ENCODE assay signal across 13 cellular contexts in genomic region chr4:38574559-38575333, GRCh38.
DNase-seq lines count a peak whose midpoint lies in the region; ATAC-seq, FAIRE-seq and TF ChIP-seq lines count a peak whose summit lies in the region.
"Had no signal": no experiment of that assay in that cellular context is flagged by ENCODE, and none has a peak within 500 bp of the region (broad histone marks: within the 10 kb centered on the region; RNA-seq: fewer than 3 reads in every experiment).

No MANE protein-coding gene starts in this region.

- no peaks in the 10 kb centered on the region for H3K27me3 ChIP-seq in sigmoid colon
- H3K27me3 ChIP-seq: adrenal gland had no signal

- 51 to 61% methylated on average over 17 of the region's 17 CpGs for WGBS in sigmoid colon, 2 donors

- peaks cover 0 to 5% (median 0%) of the 10 kb centered on the region in 4 donors for H3K4me1 ChIP-seq in sigmoid colon
- H3K4me1 ChIP-seq: adrenal gland had no signal

- TF ChIP-seq CTCF in sigmoid colon (IDR thresholded peaks at IDR 0.05): no peak

- H3K27ac ChIP-seq in sigmoid colon: peak overlapping the region in 1 of 4 donors; percentile 65
- H3K27ac ChIP-seq: 22Rv1, adrenal gland had no signal

- intact Hi-C loops in sigmoid colon (cut with DNase I): no loop called here

- FAIRE-seq in HTR-8/SVneo (lab: Jason Lieb, UNC): no peak

- TF ChIP-seq POLR2A in sigmoid colon (IDR thresholded peaks at IDR 0.05): no peak

- H3K9me3 ChIP-seq in sigmoid colon: no peaks in the 10 kb centered on the region
- H3K9me3 ChIP-seq: adrenal gland had no signal

- H3K4me3 ChIP-seq in sigmoid colon: no peak overlapping the region
- H3K4me3 ChIP-seq: adrenal gland had no signal

- H3K36me3 ChIP-seq in sigmoid colon: no peaks in the 10 kb centered on the region
- H3K36me3 ChIP-seq: adrenal gland had no signal

- no peak for TF ChIP-seq EP300 in sigmoid colon (IDR thresholded peaks at IDR 0.05)

- no peak for ATAC-seq in HG02852 (IDR thresholded peaks at IDR 0.05; ENCODE audit: unreplicated experiment)
- ATAC-seq: stimulated activated naive CD8-positive, alpha-beta T cell treated with anti-CD3 and anti-CD28 coated beads, Interleukin-15, amount 100 ng/mL, for 72 hours had no signal

- peak; percentile 12 for DNase-seq in DMS153 (lab: John Stamatoyannopoulos, UW)
- DNase-seq in DMS153 treated with DMSO at 0.1 percent for 48 hours (lab: John Stamatoyannopoulos, UW; ENCODE audit: unreplicated experiment): no peak
- peak; percentile 28 for DNase-seq in UCSD-AML1 (lab: John Stamatoyannopoulos, UW; ENCODE audit: unreplicated experiment)
- peak; percentile 81 for DNase-seq in kidney tubule cell (ENCODE audit: low spot score)
- DNase-seq in superior temporal gyrus (ENCODE audit: extremely low spot score): peak; percentile 76
- no peak for DNase-seq in HTR-8/SVneo (ENCODE audit: insufficient read length, low spot score)
- no peak for DNase-seq in sigmoid colon
- DNase-seq: activated CD8-positive, alpha-beta memory T cell treated with anti-CD3 and anti-CD28 coated beads for 24 hours; NCI-H187 treated with DMSO at 0.1 percent for 48 hours; stimulated activated naive CD8-positive, alpha-beta T cell treated with anti-CD3 and anti-CD28 coated beads, Interleukin-15, amount 100 ng/mL, for 72 hours had no signal

Comparison
In these comparisons a context has a peak if more than half of its experiments do, and no peak if none do; other contexts are left out.
1. DNase-seq: peak in DMS153 (single experiment), UCSD-AML1 (single experiment), kidney tubule cell (single experiment) and superior temporal gyrus (single experiment); none in DMS153 treated with DMSO at 0.1 percent for 48 hours (single experiment), HTR-8/SVneo (single experiment) and sigmoid colon (single experiment).